ENCODE assay signal across 9 cellular contexts in the genomic region with DNA sequence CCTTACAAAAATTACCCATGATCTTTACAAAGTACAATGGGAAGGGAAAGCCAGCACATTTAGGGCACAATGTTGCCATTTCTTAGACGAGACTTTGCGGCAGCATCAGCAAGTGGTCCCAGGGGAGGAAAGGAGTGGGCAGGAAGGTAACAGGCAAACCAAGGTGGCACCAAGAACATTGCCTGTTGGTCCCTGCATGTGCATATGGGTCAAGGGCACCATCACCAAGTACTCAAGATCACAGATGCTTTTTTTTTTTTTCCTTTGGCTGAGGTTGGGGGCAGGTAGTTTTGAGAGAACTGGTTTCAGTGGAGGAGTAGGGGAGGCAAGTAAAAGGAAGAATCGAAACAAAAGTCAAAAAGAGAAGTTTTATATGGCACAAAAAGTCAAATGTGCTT. TPM values are rescaled to one million over a fixed set of nuclear protein-coding genes. Genes with fewer than 3 reads are reported as not detected.
DNase-seq lines count a peak whose midpoint lies in the region; ATAC-seq, FAIRE-seq and TF ChIP-seq lines count a peak whose summit lies in the region.
"Had no signal": no experiment of that assay in that cellular context is flagged by ENCODE, and none has a peak within 500 bp of the region (broad histone marks: within the 10 kb centered on the region; RNA-seq: fewer than 3 reads in every experiment).

No MANE protein-coding gene starts in this region.

- POLR2A ChIA-PET in HepG2 (lab: Yijun Ruan, JAX): no interaction called here

- intact Hi-C loops in HepG2 (cut with micrococcal nuclease; ENCODE audit: unreplicated experiment): no loop called here
- intact Hi-C loops in upper lobe of right lung (cut with DNase I): no loop called here
- intact Hi-C loops in adrenal gland (cut with DNase I): no loop called here

- TF ChIP-seq EP300 in HepG2 (IDR thresholded peaks at IDR 0.05; ENCODE audit: low read depth in 2 of 2, low read length in 2 of 2) (no peak), HepG2 (CRISPR knock-in tag; IDR thresholded peaks at IDR 0.05; ENCODE audit: borderline replicate concordance) (no peak)

- no peaks in the 10 kb centered on the region for H3K9me3 ChIP-seq in liver (ENCODE audit: control insufficient read depth in 4 of 4, low read length in 3 of 4)
- no peaks in the 10 kb centered on the region for H3K9me3 ChIP-seq in HepG2 (ENCODE audit: low read length)
- H3K9me3 ChIP-seq in upper lobe of right lung: no peaks in the 10 kb centered on the region
- H3K9me3 ChIP-seq in adrenal gland (replicated peaks in 1 of 3): no peaks in the 10 kb centered on the region

- ATAC-seq in HepG2 (no peak), HG03097 (IDR thresholded peaks at IDR 0.05; ENCODE audit: low FRiP score, unreplicated experiment) (peak; percentile 20), upper lobe of right lung (no peak)

- H3K9me3 Mint-ChIP-seq in activated naive CD8-positive, alpha-beta T cell treated with anti-CD3 and anti-CD28 coated beads for 36 hours: no peaks in the 10 kb centered on the region

- H3K27ac ChIP-seq in liver (ENCODE audit: low read depth in 1 of 2, low read length in 2 of 2) (peak overlapping the region; percentile 80 to 85), HepG2 (ENCODE audit: extremely low read length, insufficient read depth, low read length) (no peak overlapping the region), upper lobe of right lung (peak overlapping the region; percentile 86), adrenal gland (peak overlapping the region in 1 of 5 donors; percentile 51)

- peaks cover 42% of the 10 kb centered on the region for H3K36me3 Mint-ChIP-seq in activated naive CD8-positive, alpha-beta T cell treated with anti-CD3 and anti-CD28 coated beads for 36 hours

- no peaks in the 10 kb centered on the region for H4K20me1 ChIP-seq in HepG2 (ENCODE audit: insufficient read depth, low read length)

- H3K4me3 ChIP-seq in liver (ENCODE audit: low read depth in 1 of 3, low read length in 3 of 3) (no peak overlapping the region), HepG2 (replicated peaks in 1 of 3; ENCODE audit: insufficient read depth in 1 of 3, low read depth in 2 of 3, low read length in 3 of 3) (no peak overlapping the region), upper lobe of right lung (peak overlapping the region; percentile 54), adrenal gland (no peak overlapping the region)

- CTCF ChIA-PET in HepG2 (lab: Yijun Ruan, JAX; ENCODE audit: low intra/inter-chr PET ratio, low total read pairs): no interaction called here

- H3K79me2 ChIP-seq in HepG2 (ENCODE audit: insufficient read depth, low read length): no peaks in the 10 kb centered on the region

- peaks cover 4% of the 10 kb centered on the region for H3K27me3 Mint-ChIP-seq in activated naive CD8-positive, alpha-beta T cell treated with anti-CD3 and anti-CD28 coated beads for 36 hours

- no peak overlapping the region for H3K4me2 ChIP-seq in HepG2 (ENCODE audit: low read depth, low read length)

- H3K4me1 ChIP-seq in liver (ENCODE audit: control insufficient read depth in 4 of 4, insufficient read depth in 4 of 4, low read length in 3 of 4): peaks cover 0 to 3% (median 0%) of the 10 kb centered on the region in 4 donors
- H3K4me1 ChIP-seq in HepG2 (ENCODE audit: insufficient read depth, low read length): no peaks in the 10 kb centered on the region
- no peaks in the 10 kb centered on the region for H3K4me1 ChIP-seq in upper lobe of right lung
- no peaks in the 10 kb centered on the region for H3K4me1 ChIP-seq in adrenal gland (replicated peaks in 1 of 2)

- 74% methylated on average over 3 of the region's 3 CpGs for whole genome bisulfite sequencing in liver
- 48% methylated on average over 3 of the region's 3 CpGs for WGBS in HepG2 (ENCODE audit: low lambda C conversion rate)
- WGBS in adrenal gland, 4 donors: 62 to 82% (median 77%) methylated on average over 3 of the region's 3 CpGs

- no TSS peak for BruUV-seq in HepG2 (replicated peaks; lab: Mats Ljungman, UMichigan)

- no peak for TF ChIP-seq RAD21 in liver (IDR thresholded peaks at IDR 0.05)
- no peak for TF ChIP-seq RAD21 in HepG2 (CRISPR knock-in tag; IDR thresholded peaks at IDR 0.05)

- H3K36me3 ChIP-seq in liver (ENCODE audit: control insufficient read depth in 4 of 4, insufficient read depth in 3 of 4, low read depth in 1 of 4, low read length in 3 of 4) (no peaks in the 10 kb centered on the region), HepG2 (replicated peaks in 1 of 2; ENCODE audit: control insufficient read depth in 1 of 2, insufficient read depth in 2 of 2, low read length in 2 of 2) (no peaks in the 10 kb centered on the region), upper lobe of right lung (no peaks in the 10 kb centered on the region), adrenal gland (replicated peaks in 1 of 2) (no peaks in the 10 kb centered on the region)

- peak overlapping the region; percentile 97 for H3K27ac Mint-ChIP-seq in activated naive CD8-positive, alpha-beta T cell treated with anti-CD3 and anti-CD28 coated beads for 36 hours

- no peak for FAIRE-seq in HepG2 (lab: Jason Lieb, UNC)

- in situ Hi-C loops in HepG2 (cut with HindIII; ENCODE audit: extremely low pct_ligation_motif_present, low pct_unique_long_range_greater_than_20kb): no loop called here
- in situ Hi-C loops in ACHN (cut with HindIII; ENCODE audit: low pct_ligation_motif_present, low pct_unique_long_range_greater_than_20kb, low sequenced_read_pairs): no loop called here

- H3K27me3 ChIP-seq in liver (ENCODE audit: control insufficient read depth in 4 of 4, insufficient read depth in 4 of 4, low read length in 3 of 4): no peaks in the 10 kb centered on the region
- H3K27me3 ChIP-seq in HepG2 (ENCODE audit: control insufficient read depth in 1 of 2, insufficient read depth in 2 of 2, low read length in 2 of 2): peaks cover 0 to 6% of the 10 kb centered on the region in 2 experiments; a peak in 1 of 5 replicates
- H3K27me3 ChIP-seq in upper lobe of right lung: no peaks in the 10 kb centered on the region
- no peaks in the 10 kb centered on the region for H3K27me3 ChIP-seq in adrenal gland

- TF ChIP-seq POLR2A in HepG2 (IDR thresholded peaks at IDR 0.05; ENCODE audit: insufficient read depth in 1 of 2, low read depth in 2 of 2, low read length in 2 of 2) (no peak), adrenal gland (IDR thresholded peaks at IDR 0.05) (no peak)

- H2AFZ ChIP-seq in HepG2 (ENCODE audit: low read length): no peak overlapping the region

- peaks cover 43% of the 10 kb centered on the region for H3K4me1 Mint-ChIP-seq in activated naive CD8-positive, alpha-beta T cell treated with anti-CD3 and anti-CD28 coated beads for 36 hours

- peak overlapping the region; percentile 93 for H3K4me3 Mint-ChIP-seq in activated naive CD8-positive, alpha-beta T cell treated with anti-CD3 and anti-CD28 coated beads for 36 hours

- H3K9ac ChIP-seq in liver (ENCODE audit: low read depth in 1 of 2, low read length in 2 of 2) (peak overlapping the region in 1 of 2 donors; percentile 54), HepG2 (ENCODE audit: insufficient read depth, low read depth, low read length) (no peak overlapping the region)

- DNase-seq in HepG2 (ENCODE audit: low spot score) (no peak), upper lobe of right lung (no peak), HK-2 (ENCODE audit: unreplicated experiment) (no peak), adrenal gland (no peak), ACHN (no peak)
- peak; percentile 57 for DNase-seq in activated naive CD8-positive, alpha-beta T cell treated with anti-CD3 and anti-CD28 coated beads for 36 hours
- DNase-seq: NCI-H510A treated with DMSO at 0.1 percent for 48 hours had no signal

- TF ChIP-seq CTCF in liver (IDR thresholded peaks at IDR 0.05; ENCODE audit: low read depth, low read length, missing input control): no peak
- no peak for TF ChIP-seq CTCF in HepG2 (CRISPR knock-in tag; IDR thresholded peaks at IDR 0.05)
- TF ChIP-seq CTCF in upper lobe of right lung (IDR thresholded peaks at IDR 0.05): no peak
- no peak for TF ChIP-seq CTCF in adrenal gland (IDR thresholded peaks at IDR 0.05)

TF ChIP-seq in HepG2, 621 proteins besides CTCF, POLR2A, EP300 and RAD21:
- TF ChIP-seq NPAS2 (CRISPR knock-in tag; IDR thresholded peaks at IDR 0.05; ENCODE audit: borderline replicate concordance): no peak
- TF ChIP-seq MEIS1 (CRISPR knock-in tag; IDR thresholded peaks at IDR 0.05; ENCODE audit: borderline replicate concordance): no peak
- no peak for TF ChIP-seq WIZ (CRISPR knock-in tag; IDR thresholded peaks at IDR 0.05)
- no peak for TF ChIP-seq RFX1 (IDR thresholded peaks at IDR 0.05)
- no peak for TF ChIP-seq ZNF225 (CRISPR knock-in tag; IDR thresholded peaks at IDR 0.05)
- TF ChIP-seq SNAPC2 (CRISPR knock-in tag; IDR thresholded peaks at IDR 0.05): no peak

RNA-seq across cellular contexts. Expression of gene CYTIP, which starts 0.8 kb away (rescaled TPM):
- total RNA-seq in liver (1 to 10 TPM; 2.4 to 5.5 TPM), HepG2 (2016; rRNA removed; fragmentation: Illumina TruSeq; extraction: Trizol) (not detected in 2 replicates), upper lobe of right lung (34.7 TPM), adrenal gland (1 to 10 TPM in 7 of 8 donors, under 1 TPM in 1; 0.72 to 6.7 (median 4.3) TPM)
- polyA plus RNA-seq in liver (1 to 10 TPM; 1.6 to 1.8 TPM), HepG2 (2011; rRNA removed) (not detected in 2 replicates), adrenal gland (1 to 10 TPM in 2 of 3 donors, under 1 TPM in 1; 0.94 to 3.9 (median 2.5) TPM)
- not detected in 2 replicates for total RNA-seq in HepG2 (2016; cell fraction: cytosol; rRNA removed; fragmentation: Illumina TruSeq; extraction: Trizol; ENCODE audit: low read depth)
- not detected in 2 replicates for total RNA-seq in HepG2 (2016; cell fraction: insoluble cytoplasmic fraction; rRNA removed; fragmentation: Illumina TruSeq; extraction: Trizol)
- total RNA-seq in HepG2 (2016; cell fraction: membrane; rRNA removed; fragmentation: Illumina TruSeq; extraction: Trizol): not detected in 2 replicates
- not detected in 2 replicates for total RNA-seq in HepG2 (2016; cell fraction: nucleus; rRNA removed; fragmentation: Illumina TruSeq; extraction: Trizol)
- polyA plus RNA-seq in HepG2 (2011; cell fraction: cytosol; rRNA removed): 0.03 TPM in 1 of 2 replicates, not detected in the other
- not detected in 2 replicates for polyA plus RNA-seq in HepG2 (2011; cell fraction: nucleus; rRNA removed)
- polyA plus RNA-seq in HepG2 (2012): not detected in 2 replicates
- not detected in 2 replicates for polyA plus RNA-seq in HepG2 (2016; cell fraction: cytosol; fragmentation: Illumina TruSeq; extraction: Trizol; ENCODE audit: low read depth)
- polyA plus RNA-seq in HepG2 (2016; cell fraction: insoluble cytoplasmic fraction; fragmentation: Illumina TruSeq; extraction: Trizol; ENCODE audit: low read depth): not detected in 2 replicates
- not detected in 2 replicates for polyA plus RNA-seq in HepG2 (2016; cell fraction: membrane; fragmentation: Illumina TruSeq; extraction: Trizol; ENCODE audit: low read depth)
- not detected in 2 replicates for polyA plus RNA-seq in HepG2 (2016; cell fraction: nucleus; fragmentation: Illumina TruSeq; extraction: Trizol; ENCODE audit: insufficient read depth, low read depth)
- polyA minus RNA-seq in HepG2 (2011; rRNA and poly(A)+ RNA removed; ENCODE audit: low replicate concordance): 0.75 TPM in 1 of 2 replicates, not detected in the other
- not detected in 2 replicates for polyA minus RNA-seq in HepG2 (2011; cell fraction: cytosol; rRNA and poly(A)+ RNA removed)
- polyA minus RNA-seq in HepG2 (2011; cell fraction: nucleus; rRNA and poly(A)+ RNA removed): not detected in 2 replicates
- 100 to 1,000 TPM; 302 to 304 TPM for total RNA-seq in activated naive CD8-positive, alpha-beta T cell treated with anti-CD3 and anti-CD28 coated beads for 36 hours
